In genomic region chr17:48510761-48511604, GRCh38 we compare ENCODE assay signal across 9 cellular contexts. TPM values are rescaled to one million over a fixed set of nuclear protein-coding genes. Genes with fewer than 3 reads are reported as not detected.
DNase-seq lines count a peak whose midpoint lies in the region; ATAC-seq, FAIRE-seq and TF ChIP-seq lines count a peak whose summit lies in the region.
"Had no signal": no experiment of that assay in that cellular context is flagged by ENCODE, and none has a peak within 500 bp of the region (broad histone marks: within the 10 kb centered on the region; RNA-seq: fewer than 3 reads in every experiment).

No MANE protein-coding gene starts in this region.

- H3K9me3 ChIP-seq in CD4-positive, CD25-positive, alpha-beta regulatory T cell (ENCODE audit: control insufficient read depth in 2 of 2, low read length in 2 of 2): no peaks in the 10 kb centered on the region
- H3K9me3 ChIP-seq in OCI-LY3 (ENCODE audit: insufficient read depth, low read length) (no peaks in the 10 kb centered on the region), K562 (replicated peaks; ENCODE audit: control insufficient read depth, insufficient read depth, low read depth, low read length) (no peaks in the 10 kb centered on the region), upper lobe of right lung (no peaks in the 10 kb centered on the region)

- CTCF ChIA-PET in K562 (lab: Yijun Ruan, JAX; ENCODE audit: low intra/inter-chr PET ratio): no interaction called here

- no TSS peak for BruUV-seq in K562 (replicated peaks; lab: Mats Ljungman, UMichigan)

- POLR2A ChIA-PET in K562 (lab: Yijun Ruan, JAX): no interaction called here

- WGBS in K562 (ENCODE audit: insufficient coverage, low coverage, missing lambda C conversion rate): 59% methylated on average over 7 of the region's 7 CpGs

- peak overlapping the region; percentile 29 to 68 (median 54) for H3K4me3 Mint-ChIP-seq in CD4-positive, CD25-positive, alpha-beta regulatory T cell

- in situ Hi-C loops in K562 (cut with MboI): no loop called here

- H3K27me3 Mint-ChIP-seq in CD4-positive, CD25-positive, alpha-beta regulatory T cell: peaks cover 22% of the 10 kb centered on the region

- H3K4me1 Mint-ChIP-seq in CD4-positive, CD25-positive, alpha-beta regulatory T cell: peaks cover 27 to 66% (median 40%) of the 10 kb centered on the region in 4 donors

- no peak overlapping the region for H2AFZ ChIP-seq in OCI-LY3 (ENCODE audit: low read depth, low read length)
- no peak overlapping the region for H2AFZ ChIP-seq in K562 (ENCODE audit: low read depth, low read length)

- TF ChIP-seq EP300 in K562 (IDR thresholded peaks at IDR 0.05; ENCODE audit: low read length): no peak

- H3K79me2 ChIP-seq in OCI-LY3 (ENCODE audit: low read length) (no peaks in the 10 kb centered on the region), K562 (ENCODE audit: control insufficient read depth, insufficient read depth, low read length) (no peaks in the 10 kb centered on the region)

- no peaks in the 10 kb centered on the region for H3K36me3 Mint-ChIP-seq in CD4-positive, CD25-positive, alpha-beta regulatory T cell

- TF ChIP-seq CTCF in OCI-LY3 (IDR thresholded peaks at IDR 0.05; ENCODE audit: low read depth, low read length) (no peak), K562 (IDR thresholded peaks at IDR 0.05 in 2 of 3, conservative IDR thresholded peaks at IDR 0.05 in 1 of 3; ENCODE audit: insufficient read depth in 2 of 3, low read depth in 1 of 3, low read length in 3 of 3) (no peak), upper lobe of right lung (IDR thresholded peaks at IDR 0.05) (no peak)

- peak overlapping the region; percentile 33 for H3K4me3 ChIP-seq in CD4-positive, CD25-positive, alpha-beta regulatory T cell (ENCODE audit: low read depth, low read length)
- H3K4me3 ChIP-seq in OCI-LY3 (ENCODE audit: low read length) (peak overlapping the region; percentile 31), K562 (no peak overlapping the region), upper lobe of right lung (no peak overlapping the region)

- peaks cover 6% of the 10 kb centered on the region for H3K27me3 ChIP-seq in CD4-positive, CD25-positive, alpha-beta regulatory T cell (ENCODE audit: control insufficient read depth, insufficient read depth, low read length)
- H3K27me3 ChIP-seq in OCI-LY3 (ENCODE audit: low read depth, low read length) (no peaks in the 10 kb centered on the region), K562 (ENCODE audit: control insufficient read depth in 2 of 2, insufficient read depth in 2 of 2, low read length in 2 of 2) (no peaks in the 10 kb centered on the region), upper lobe of right lung (peaks cover 13% of the 10 kb centered on the region)

- H4K20me1 ChIP-seq in OCI-LY3 (ENCODE audit: insufficient read depth, low read length) (no peaks in the 10 kb centered on the region), K562 (replicated peaks; ENCODE audit: control insufficient read depth, insufficient read depth, low read length) (no peaks in the 10 kb centered on the region)

- intact Hi-C loops in K562 (cut with micrococcal nuclease): no loop called here
- intact Hi-C loops in upper lobe of right lung (cut with DNase I): no loop called here
- intact Hi-C loops in sciatic nerve (cut with DNase I): no loop called here

- no peaks in the 10 kb centered on the region for H3K9me1 ChIP-seq in K562 (ENCODE audit: control insufficient read depth, insufficient read depth, low read length)

- no peak for FAIRE-seq in K562 (lab: Jason Lieb, UNC)
- FAIRE-seq: frontal cortex had no signal

- peak overlapping the region; percentile 68 for H3K9ac ChIP-seq in OCI-LY3 (ENCODE audit: low read length)
- H3K9ac ChIP-seq in K562 (ENCODE audit: insufficient read depth in 1 of 2, low read depth in 2 of 2, low read length in 2 of 2): no peak overlapping the region

- DNase-seq in CD4-positive, CD25-positive, alpha-beta regulatory T cell: peak; percentile 47 to 92 (median 78)
- DNase-seq in K562 (ENCODE audit: extremely low read depth in 1 of 4, low spot score in 3 of 4) (no peak), upper lobe of right lung (no peak), sciatic nerve (ENCODE audit: low spot score) (no peak)

- TF ChIP-seq POLR2A in K562 (conservative IDR thresholded peaks at IDR 0.05): no peak

- H3K4me2 ChIP-seq in OCI-LY3 (ENCODE audit: low read length) (peak overlapping the region; percentile 67), K562 (ENCODE audit: insufficient read depth, low read length) (no peak overlapping the region)

- H3K36me3 ChIP-seq in CD4-positive, CD25-positive, alpha-beta regulatory T cell (ENCODE audit: control insufficient read depth, insufficient read depth, low read length): no peaks in the 10 kb centered on the region
- H3K36me3 ChIP-seq in OCI-LY3 (replicated peaks; ENCODE audit: low read depth, low read length) (no peaks in the 10 kb centered on the region), K562 (ENCODE audit: control insufficient read depth, insufficient read depth, low read length) (no peaks in the 10 kb centered on the region), upper lobe of right lung (no peaks in the 10 kb centered on the region)

- H3K9me3 Mint-ChIP-seq in CD4-positive, CD25-positive, alpha-beta regulatory T cell: peaks cover 0 to 2% (median 0%) of the 10 kb centered on the region in 7 donors

- peak; percentile 92 to 93 for ATAC-seq in CD4-positive, CD25-positive, alpha-beta regulatory T cell (ENCODE audit: low read depth in 2 of 2)
- ATAC-seq in GM21390 (IDR thresholded peaks at IDR 0.05; ENCODE audit: unreplicated experiment) (peak; percentile 40), K562 (no peak), upper lobe of right lung (no peak), GM21717 (IDR thresholded peaks at IDR 0.05; ENCODE audit: unreplicated experiment) (no peak), sciatic nerve (no peak), GM19351 (IDR thresholded peaks at IDR 0.05; ENCODE audit: unreplicated experiment) (no peak)

- peaks cover 45% of the 10 kb centered on the region for H3K4me1 ChIP-seq in CD4-positive, CD25-positive, alpha-beta regulatory T cell (ENCODE audit: control insufficient read depth, insufficient read depth, low read length, poor library complexity, severe bottlenecking)
- peaks cover 76% of the 10 kb centered on the region for H3K4me1 ChIP-seq in OCI-LY3 (ENCODE audit: low read length)
- peaks cover 0 to 27% of the 10 kb centered on the region in 2 experiments; a peak in 4 of 5 replicates for H3K4me1 ChIP-seq in K562 (replicated peaks in 1 of 2; ENCODE audit: control insufficient read depth in 2 of 2, insufficient read depth in 2 of 2, low read length in 2 of 2)
- H3K4me1 ChIP-seq in upper lobe of right lung: no peaks in the 10 kb centered on the region

- peak overlapping the region; percentile 76 for H3K27ac ChIP-seq in CD4-positive, CD25-positive, alpha-beta regulatory T cell (ENCODE audit: insufficient read depth, low read length, poor library complexity, severe bottlenecking)
- H3K27ac ChIP-seq in OCI-LY3 (ENCODE audit: low read length) (peak overlapping the region; percentile 95), K562 (ENCODE audit: extremely low read depth, low read depth, low read length) (no peak overlapping the region), upper lobe of right lung (no peak overlapping the region)

- peak overlapping the region; percentile 72 to 79 (median 78) for H3K27ac Mint-ChIP-seq in CD4-positive, CD25-positive, alpha-beta regulatory T cell

- TF ChIP-seq RAD21 in K562 (CRISPR knock-in tag; conservative IDR thresholded peaks at IDR 0.05 in 1 of 2, IDR thresholded peaks at IDR 0.05 in 1 of 2): no peak

RNA-seq across cellular contexts. Expression of gene HOXB1, which starts 19.8 kb away (rescaled TPM):
- not detected for total RNA-seq in CD4-positive, CD25-positive, alpha-beta regulatory T cell
- polyA plus RNA-seq in CD4-positive, CD25-positive, alpha-beta regulatory T cell: not detected
- total RNA-seq in K562 (2011; cell fraction: chromatin; rRNA removed; ENCODE audit: low replicate concordance): not detected in 2 replicates
- total RNA-seq in K562 (2011; cell fraction: nucleolus; rRNA removed): not detected in 2 replicates
- not detected in 2 replicates for total RNA-seq in K562 (2011; cell fraction: nucleoplasm; rRNA removed)
- total RNA-seq in K562 (2014; rRNA removed) (not detected in 2 replicates), K562 (2014; rRNA removed; fragmentation: Illumina TruSeq; extraction: Trizol) (not detected in 2 replicates), K562 (2015; rRNA removed; fragmentation: Illumina TruSeq; extraction: Trizol) (not detected in 2 replicates), K562 (2021) (not detected in 2 replicates), upper lobe of right lung (not detected), sciatic nerve (not detected)
- polyA plus RNA-seq in K562 (2011; rRNA removed) (0.04 TPM in 1 of 2 replicates, not detected in the other), K562 (2014; fragmentation: Illumina TruSeq; extraction: Trizol) (not detected in 2 replicates), K562 (2014; fragmentation: Nextera tagmentation; extraction: Ambion mirVana) (not detected), K562 (2014; rRNA removed) (not detected in 2 replicates)
- polyA plus RNA-seq in K562 (2011; cell fraction: cytosol; rRNA removed): not detected in 2 replicates
- polyA plus RNA-seq in K562 (2011; cell fraction: nucleus; rRNA removed): not detected in 2 replicates
- polyA plus RNA-seq in K562 (2012): not detected in 2 replicates
- not detected in 2 replicates for polyA minus RNA-seq in K562 (2011; rRNA and poly(A)+ RNA removed)
- polyA minus RNA-seq in K562 (2011; cell fraction: cytosol; rRNA and poly(A)+ RNA removed): not detected in 2 replicates
- not detected in 2 replicates for polyA minus RNA-seq in K562 (2011; cell fraction: nucleus; rRNA and poly(A)+ RNA removed)
- total RNA-seq: frontal cortex had no signal

RNA-seq across cellular contexts. Expression of gene HOXB2, which starts 33.9 kb away (rescaled TPM):
- 19.1 TPM for total RNA-seq in CD4-positive, CD25-positive, alpha-beta regulatory T cell
- 10 to 100 TPM; 27.1 to 42.4 (median 32.4) TPM for polyA plus RNA-seq in CD4-positive, CD25-positive, alpha-beta regulatory T cell
- total RNA-seq in K562 (2011; cell fraction: chromatin; rRNA removed; ENCODE audit: low replicate concordance): 18.7 and 27.7 TPM in 2 replicates
- total RNA-seq in K562 (2011; cell fraction: nucleolus; rRNA removed): 34.9 and 41.4 TPM in 2 replicates
- 30.6 and 32.7 TPM in 2 replicates for total RNA-seq in K562 (2011; cell fraction: nucleoplasm; rRNA removed)
- 35.0 and 42.1 TPM in 2 replicates for total RNA-seq in K562 (2014; rRNA removed)
- 13.0 and 16.9 TPM in 2 replicates for total RNA-seq in K562 (2014; rRNA removed; fragmentation: Illumina TruSeq; extraction: Trizol)
- total RNA-seq in K562 (2015; rRNA removed; fragmentation: Illumina TruSeq; extraction: Trizol): 21.2 and 22.2 TPM in 2 replicates
- 74.2 and 75.5 TPM in 2 replicates for total RNA-seq in K562 (2021)
- 15.9 and 16.4 TPM in 2 replicates for polyA plus RNA-seq in K562 (2011; rRNA removed)
- 24.2 and 53.7 TPM in 2 replicates for polyA plus RNA-seq in K562 (2011; cell fraction: cytosol; rRNA removed)
- polyA plus RNA-seq in K562 (2011; cell fraction: nucleus; rRNA removed): 43.7 and 75.1 TPM in 2 replicates
- polyA plus RNA-seq in K562 (2012): 50.1 and 61.9 TPM in 2 replicates
- 32.5 and 32.6 TPM in 2 replicates for polyA plus RNA-seq in K562 (2014; fragmentation: Illumina TruSeq; extraction: Trizol)
- 1 to 10 TPM; 2.1 to 3.1 TPM for polyA plus RNA-seq in K562 (2014; fragmentation: Nextera tagmentation; extraction: Ambion mirVana)
- 66.4 and 97.7 TPM in 2 replicates for polyA plus RNA-seq in K562 (2014; rRNA removed)
- 5.8 and 6.4 TPM in 2 replicates for polyA minus RNA-seq in K562 (2011; rRNA and poly(A)+ RNA removed)
- polyA minus RNA-seq in K562 (2011; cell fraction: cytosol; rRNA and poly(A)+ RNA removed): 7.7 and 8.4 TPM in 2 replicates
- 21.1 and 32.0 TPM in 2 replicates for polyA minus RNA-seq in K562 (2011; cell fraction: nucleus; rRNA and poly(A)+ RNA removed)
- 11.0 TPM for total RNA-seq in upper lobe of right lung
- 23.1 TPM for total RNA-seq in sciatic nerve
- total RNA-seq: frontal cortex had no signal

Comparison
In these comparisons a context has a peak if more than half of its experiments do, and no peak if none do; other contexts are left out.
1. ATAC-seq: peak in CD4-positive, CD25-positive, alpha-beta regulatory T cell (2 of 2) and GM21390 (single experiment); none in K562 (single experiment), upper lobe of right lung (single experiment), GM21717 (single experiment), sciatic nerve (single experiment) and GM19351 (single experiment).
2. DNase-seq: peak in CD4-positive, CD25-positive, alpha-beta regulatory T cell (3 of 3); none in K562 (0 of 4), upper lobe of right lung (single experiment) and sciatic nerve (single experiment).
3. H3K27ac ChIP-seq: peak in CD4-positive, CD25-positive, alpha-beta regulatory T cell (single experiment) and OCI-LY3 (single experiment); none in K562 (single experiment) and upper lobe of right lung (single experiment).
4. H3K4me3 ChIP-seq: peak in CD4-positive, CD25-positive, alpha-beta regulatory T cell (single experiment) and OCI-LY3 (single experiment); none in K562 (single experiment) and upper lobe of right lung (single experiment).